In genomic region chr7:11315687-11316258, GRCh38 we compare ENCODE assay signal across 15 cellular contexts.
DNase-seq lines count a peak whose midpoint lies in the region; ATAC-seq and TF ChIP-seq lines count a peak whose summit lies in the region.
"Had no signal": no experiment of that assay in that cellular context is flagged by ENCODE, and none has a peak within 500 bp of the region (broad histone marks: within the 10 kb centered on the region; RNA-seq: fewer than 3 reads in every experiment).

No MANE protein-coding gene starts in this region.

- no peaks in the 10 kb centered on the region for H3K27me3 ChIP-seq in Caco-2 (replicated peaks; ENCODE audit: control insufficient read depth, insufficient read depth, low read length)

- POLR2A ChIA-PET in Caco-2 (lab: Charles Lee), result no interaction called here

- BruUV-seq in Caco-2 (replicated peaks; lab: Mats Ljungman, UMichigan), result no TSS peak

- no peaks in the 10 kb centered on the region for H3K4me1 ChIP-seq in Caco-2

- no peak overlapping the region for H3K4me3 ChIP-seq in GM12865 (ENCODE audit: low read depth, low read length)
- no peak overlapping the region for H3K4me3 ChIP-seq in Caco-2 (ENCODE audit: low read depth, low read length)

- peak; percentile 59 for DNase-seq in GM12865 (ENCODE audit: low read depth)
- DNase-seq in D341Med (ENCODE audit: low spot score), result no peak
- DNase-seq in NCI-H510A (lab: John Stamatoyannopoulos, UW), result no peak
- no peak for DNase-seq in NOMO-1 treated with dmso at 0.1 percent for 144 hours (lab: John Stamatoyannopoulos, UW; ENCODE audit: unreplicated experiment)
- no peak for DNase-seq in Caco-2
- DNase-seq: activated CD8-positive, alpha-beta memory T cell treated with anti-CD3 and anti-CD28 coated beads, Interleukin-2, amount 50 U/mL, for 4 hours; glutamatergic neuron; NCI-H2029; NK-92 treated with Interleukin-12 subunit alpha and Interleukin-12 subunit beta, amount 100 ng/mL, for 24 hours; trophoblast cell had no signal

- intact Hi-C loops in Caco-2 (cut with micrococcal nuclease; ENCODE audit: unreplicated experiment), result no loop called here

- no peaks in the 10 kb centered on the region for H3K4me1 Mint-ChIP-seq in Caco-2 (ENCODE audit: low read depth, unreplicated experiment)
- H3K4me1 Mint-ChIP-seq: activated naive CD4-positive, alpha-beta T cell treated with anti-CD3 and anti-CD28 coated beads, Interleukin-2, amount 50 U/mL, for 24 hours had no signal

- TF ChIP-seq CTCF in GM12865 (IDR thresholded peaks at IDR 0.05; ENCODE audit: insufficient read depth, low read depth, low read length, missing control alignments) (no peak), Caco-2 (IDR thresholded peaks at IDR 0.05; ENCODE audit: insufficient read depth in 1 of 2, low read depth in 1 of 2, low read length in 1 of 2, severe bottlenecking in 1 of 2, unreplicated experiment in 1 of 2) (no peak)

- CTCF ChIA-PET in Caco-2 (lab: Charles Lee), result no interaction called here

- H3K27ac Mint-ChIP-seq in Caco-2 (ENCODE audit: unreplicated experiment), result no peak overlapping the region
- H3K27ac Mint-ChIP-seq: activated naive CD4-positive, alpha-beta T cell treated with anti-CD3 and anti-CD28 coated beads, Interleukin-2, amount 50 U/mL, for 24 hours had no signal

- ATAC-seq in GM19395 (IDR thresholded peaks at IDR 0.05; ENCODE audit: unreplicated experiment) (peak; percentile 66), HG02759 (IDR thresholded peaks at IDR 0.05; ENCODE audit: unreplicated experiment) (peak; percentile 76), HG03575 (IDR thresholded peaks at IDR 0.05; ENCODE audit: extremely low read depth, insufficient number of reproducible peaks, low FRiP score, unreplicated experiment) (peak; percentile 50)
- ATAC-seq: SK-N-SH treated with all-trans-retinoic acid at 6 μM for 48 hours had no signal

- no peaks in the 10 kb centered on the region for H3K36me3 ChIP-seq in Caco-2 (ENCODE audit: control insufficient read depth, insufficient read depth, low read length)

- no peaks in the 10 kb centered on the region for H3K9me3 ChIP-seq in Caco-2

- no peaks in the 10 kb centered on the region for H3K9me3 Mint-ChIP-seq in Caco-2 (ENCODE audit: unreplicated experiment)
- H3K9me3 Mint-ChIP-seq: activated naive CD4-positive, alpha-beta T cell treated with anti-CD3 and anti-CD28 coated beads, Interleukin-2, amount 50 U/mL, for 24 hours had no signal

- H3K27me3 Mint-ChIP-seq in Caco-2 (ENCODE audit: insufficient read depth, unreplicated experiment), result peaks cover 2% of the 10 kb centered on the region

- no peaks in the 10 kb centered on the region for H3K36me3 Mint-ChIP-seq in Caco-2 (ENCODE audit: insufficient read depth, unreplicated experiment)
- H3K36me3 Mint-ChIP-seq: activated naive CD4-positive, alpha-beta T cell treated with anti-CD3 and anti-CD28 coated beads, Interleukin-2, amount 50 U/mL, for 24 hours had no signal

- no peak overlapping the region for H3K4me3 Mint-ChIP-seq in Caco-2 (ENCODE audit: unreplicated experiment)
- H3K4me3 Mint-ChIP-seq: activated naive CD4-positive, alpha-beta T cell treated with anti-CD3 and anti-CD28 coated beads, Interleukin-2, amount 50 U/mL, for 24 hours had no signal
